ENCODE assay signal across 8 cellular contexts in the genomic region with DNA sequence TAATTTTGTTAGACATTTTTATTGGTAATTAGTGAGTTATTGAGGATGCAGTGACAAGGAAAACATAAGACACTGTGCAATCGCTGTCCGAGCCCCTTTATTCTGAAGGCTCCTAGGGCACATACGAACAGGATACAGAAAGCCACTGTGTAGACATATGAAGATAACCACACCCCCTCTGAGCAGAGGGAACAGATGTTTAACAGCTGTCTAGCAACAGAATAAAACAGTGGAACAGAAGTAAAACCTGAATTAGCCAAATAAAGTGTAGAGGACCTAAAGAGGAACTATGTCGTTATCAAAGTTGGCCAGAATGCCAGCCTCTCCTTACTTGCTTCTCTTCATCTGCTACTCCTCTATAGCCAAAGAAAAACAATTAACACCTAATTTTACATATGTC. TPM values are rescaled to one million over a fixed set of nuclear protein-coding genes. Genes with fewer than 3 reads are reported as not detected.
A peak's percentile ranks its signal among the peaks of the same experiment; 100 is the strongest.
DNase-seq lines count a peak whose midpoint lies in the region; ATAC-seq lines count a peak whose summit lies in the region.

No MANE protein-coding gene starts in this region.

- DNase-seq in G401 (ENCODE audit: low spot score) (no peak), NCI-H2107 (lab: John Stamatoyannopoulos, UW) (no peak), substantia nigra (lab: John Stamatoyannopoulos, UW) (no peak)
- DNase-seq in activated CD4-positive, alpha-beta T cell treated with anti-CD3 and anti-CD28 coated beads, Interleukin-2, amount 10 ng/mL, durations not matched to agents 7 days and 5 days: no peak

- H3K4me3 Mint-ChIP-seq in activated T-helper 17 cell treated with anti-CD3 and anti-CD28 coated beads, Interleukin-2, amount 50 U/mL, for 72 hours: no peak overlapping the region
- no peak overlapping the region for H3K4me3 Mint-ChIP-seq in activated CD4-positive, alpha-beta T cell treated with anti-CD3 and anti-CD28 coated beads, Interleukin-2, amount 10 ng/mL, durations not matched to agents 7 days and 5 days

- no peaks in the 10 kb centered on the region for H3K36me3 ChIP-seq in mesodermal cell (ENCODE audit: control insufficient read depth, insufficient read depth, low read length)

- no peak overlapping the region for H3K27ac Mint-ChIP-seq in activated T-helper 17 cell treated with anti-CD3 and anti-CD28 coated beads, Interleukin-2, amount 50 U/mL, for 72 hours
- H3K27ac Mint-ChIP-seq in activated CD4-positive, alpha-beta T cell treated with anti-CD3 and anti-CD28 coated beads, Interleukin-2, amount 10 ng/mL, durations not matched to agents 7 days and 5 days: no peak overlapping the region

- 82% methylated on average over 2 of the region's 4 CpGs; no CpG with 5 or more reads in 1 of the 2 experiments for WGBS in mesodermal cell (ENCODE audit: insufficient coverage in 2 of 2), 2 experiments

- H3K9me3 ChIP-seq in mesodermal cell (ENCODE audit: control insufficient read depth, low read length): no peaks in the 10 kb centered on the region

- H3K4me1 ChIP-seq in mesodermal cell (ENCODE audit: control insufficient read depth, insufficient read depth, low read length, poor library complexity, severe bottlenecking): peaks cover 23% of the 10 kb centered on the region

- peaks cover 28% of the 10 kb centered on the region for H3K4me1 Mint-ChIP-seq in activated T-helper 17 cell treated with anti-CD3 and anti-CD28 coated beads, Interleukin-2, amount 50 U/mL, for 72 hours
- peaks cover 23% of the 10 kb centered on the region for H3K4me1 Mint-ChIP-seq in activated CD4-positive, alpha-beta T cell treated with anti-CD3 and anti-CD28 coated beads, Interleukin-2, amount 10 ng/mL, durations not matched to agents 7 days and 5 days

- H3K4me3 ChIP-seq in mesodermal cell (ENCODE audit: extremely low read depth, insufficient read depth, low read length, poor library complexity, severe bottlenecking): no peak overlapping the region

- no peaks in the 10 kb centered on the region for H3K36me3 Mint-ChIP-seq in activated T-helper 17 cell treated with anti-CD3 and anti-CD28 coated beads, Interleukin-2, amount 50 U/mL, for 72 hours (ENCODE audit: low read depth)
- H3K36me3 Mint-ChIP-seq in activated CD4-positive, alpha-beta T cell treated with anti-CD3 and anti-CD28 coated beads, Interleukin-2, amount 10 ng/mL, durations not matched to agents 7 days and 5 days (ENCODE audit: low read depth): no peaks in the 10 kb centered on the region

- POLR2A ChIA-PET in activated CD4-positive, alpha-beta T cell treated with anti-CD3 and anti-CD28 coated beads, Interleukin-2, amount 10 ng/mL, durations not matched to agents 7 days and 5 days (lab: Charles Lee): no interaction called here

- no peaks in the 10 kb centered on the region for H3K27me3 Mint-ChIP-seq in activated T-helper 17 cell treated with anti-CD3 and anti-CD28 coated beads, Interleukin-2, amount 50 U/mL, for 72 hours
- H3K27me3 Mint-ChIP-seq in activated CD4-positive, alpha-beta T cell treated with anti-CD3 and anti-CD28 coated beads, Interleukin-2, amount 10 ng/mL, durations not matched to agents 7 days and 5 days: peaks cover 45% of the 10 kb centered on the region

- H3K9me3 Mint-ChIP-seq in activated T-helper 17 cell treated with anti-CD3 and anti-CD28 coated beads, Interleukin-2, amount 50 U/mL, for 72 hours: no peaks in the 10 kb centered on the region
- H3K9me3 Mint-ChIP-seq in activated CD4-positive, alpha-beta T cell treated with anti-CD3 and anti-CD28 coated beads, Interleukin-2, amount 10 ng/mL, durations not matched to agents 7 days and 5 days: no peaks in the 10 kb centered on the region

- ATAC-seq in GM18861 (IDR thresholded peaks at IDR 0.05; ENCODE audit: unreplicated experiment) (peak; percentile 88), HG03064 (IDR thresholded peaks at IDR 0.05; ENCODE audit: low read depth, unreplicated experiment) (peak; percentile 85)
- peak; percentile 19 for ATAC-seq in activated T-helper 17 cell treated with anti-CD3 and anti-CD28 coated beads, Interleukin-2, amount 50 U/mL, for 72 hours (replicated peaks)

- in situ Hi-C loops in G401 (cut with HindIII; ENCODE audit: low sequenced_read_pairs): no loop called here

- CTCF ChIA-PET in activated CD4-positive, alpha-beta T cell treated with anti-CD3 and anti-CD28 coated beads, Interleukin-2, amount 10 ng/mL, durations not matched to agents 7 days and 5 days (lab: Charles Lee): no interaction called here

- peak overlapping the region; percentile 84 for H3K27ac ChIP-seq in mesodermal cell (ENCODE audit: low read depth, low read length, severe bottlenecking)
- no peak overlapping the region for H3K27ac ChIP-seq in substantia nigra (ENCODE audit: low read depth, low read length, poor library complexity, severe bottlenecking)

RNA-seq across cellular contexts. Expression of gene CYTH3, which starts 43.6 kb away (rescaled TPM):
- 1 to 10 TPM; 2.2 to 8.4 TPM for total RNA-seq in activated T-helper 17 cell treated with anti-CD3 and anti-CD28 coated beads, Interleukin-2, amount 50 U/mL, for 72 hours
- 19.2 TPM for polyA plus RNA-seq in mesodermal cell (2013, experiment 1 of 2)
- 17.6 TPM for polyA plus RNA-seq in mesodermal cell (2013, experiment 2 of 2)
- 12.6 and 15.1 TPM in 2 replicates for total RNA-seq in G401 (2014; rRNA removed; shearing (Covaris generic))
- 1 to 10 TPM in 1 of 2 experiments, under 1 TPM in 1; 0.74 to 1.4 TPM for total RNA-seq in activated CD4-positive, alpha-beta T cell treated with anti-CD3 and anti-CD28 coated beads, Interleukin-2, amount 10 ng/mL, durations not matched to agents 7 days and 5 days

Comparison
In these comparisons a context has a peak if more than half of its experiments do, and no peak if none do; other contexts are left out.
1. ATAC-seq: peak in every context shown above with its lines; median percentile 88 in GM18861; 85 in HG03064; 19 in activated T-helper 17 cell treated with anti-CD3 and anti-CD28 coated beads, Interleukin-2, amount 50 U/mL, for 72 hours.